In genomic region chr1:39006726-39007645, GRCh38 we compare ENCODE assay signal across 20 cellular contexts.
"Had no signal": no experiment of that assay in that cellular context is flagged by ENCODE, and none has a peak within 500 bp of the region (broad histone marks: within the 10 kb centered on the region; RNA-seq: fewer than 3 reads in every experiment).

No MANE protein-coding gene starts in this region.

- H3K27ac Mint-ChIP-seq: type B pancreatic cell had no signal

- DNase-seq: activated CD4-positive, alpha-beta T cell treated with anti-CD3 and anti-CD28 coated beads, Interleukin-2, amount 50 U/mL, for 4 hours; activated naive CD4-positive, alpha-beta T cell treated with Interleukin-2 at 50 U/mL for 16 hours; amniotic stem cell; body of pancreas; central memory CD4-positive, alpha-beta T cell; cortex of kidney; effector CD8-positive, alpha-beta T cell; left cardiac atrium; lower lobe of right lung; midbrain; occipital lobe; psoas muscle; spleen; stimulated activated CD4-positive, alpha-beta T cell treated with anti-CD3 and anti-CD28 coated beads, Interleukin-1b, Interleukin-23, amount 100 ng/mL, for 48 hours; stimulated activated naive CD4-positive, alpha-beta T cell; T-helper 2 cell had no signal

- H3K27ac ChIP-seq: body of pancreas, lower lobe of right lung, psoas muscle, spleen, suprapubic skin had no signal

- FAIRE-seq: TTC549 had no signal

- H3K9me3 Mint-ChIP-seq: type B pancreatic cell had no signal

- H3K4me3 Mint-ChIP-seq: type B pancreatic cell had no signal

- H3K9me3 ChIP-seq: body of pancreas, lower lobe of right lung, psoas muscle, spleen, suprapubic skin had no signal

- H3K4me1 ChIP-seq: body of pancreas, lower lobe of right lung had no signal

- ATAC-seq: body of pancreas, left cardiac atrium, lower lobe of right lung, psoas muscle, sciatic nerve had no signal

- H3K27me3 Mint-ChIP-seq: type B pancreatic cell had no signal

- H3K4me3 ChIP-seq: body of pancreas, lower lobe of right lung, psoas muscle, spleen, suprapubic skin had no signal
